Comparison of ENCODE assay signal across 8 cellular contexts in the genomic region with DNA sequence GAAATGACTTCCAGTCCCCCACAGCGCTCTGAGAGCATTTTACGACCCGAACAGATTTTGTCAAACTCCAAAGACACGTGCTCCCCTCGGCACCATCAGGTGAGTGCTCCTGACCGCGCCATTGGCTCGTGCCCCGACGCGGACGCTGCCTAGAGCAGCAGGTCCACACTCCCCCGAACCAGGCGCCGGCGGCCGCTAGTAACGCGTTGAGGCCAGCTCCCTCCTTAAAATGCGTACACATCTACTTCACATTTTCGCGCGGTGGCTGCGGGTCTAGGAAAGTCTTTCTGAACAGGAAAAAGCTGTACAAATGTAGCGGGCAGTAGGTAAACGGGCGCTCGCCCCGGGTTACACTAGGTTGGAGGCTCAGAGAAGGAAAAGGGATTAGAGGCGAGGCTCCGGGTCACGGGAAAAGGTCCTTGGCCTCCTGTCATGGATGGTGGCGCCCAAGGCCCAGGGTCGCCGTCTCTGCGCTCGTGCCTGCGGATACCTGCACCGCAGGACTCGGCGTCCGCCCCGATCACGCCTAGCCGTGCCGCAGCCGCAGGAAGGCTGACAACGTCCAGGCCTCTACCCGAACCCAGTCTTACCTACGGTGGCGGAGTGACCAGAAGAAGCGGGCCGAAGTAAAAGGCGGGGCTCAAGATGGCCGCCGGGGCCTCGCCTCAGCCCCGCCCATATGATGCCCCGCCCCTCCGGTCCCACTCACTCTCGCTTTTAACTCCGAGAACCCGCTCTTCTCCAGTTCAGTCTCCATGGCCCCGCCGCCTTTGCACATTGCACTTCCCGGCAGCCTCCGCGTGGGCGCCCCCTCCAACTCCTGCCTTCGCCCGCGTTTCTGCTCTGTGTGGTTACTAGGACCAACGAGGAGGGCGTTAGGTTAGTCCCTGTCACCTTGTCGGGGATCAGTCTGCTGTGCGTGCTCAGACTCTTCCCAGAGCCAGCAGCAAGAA. TPM values are rescaled to one million over a fixed set of nuclear protein-coding genes. Genes with fewer than 3 reads are reported as not detected.
DNase-seq lines count a peak whose midpoint lies in the region; ATAC-seq lines count a peak whose summit lies in the region.

A gene with protein sequence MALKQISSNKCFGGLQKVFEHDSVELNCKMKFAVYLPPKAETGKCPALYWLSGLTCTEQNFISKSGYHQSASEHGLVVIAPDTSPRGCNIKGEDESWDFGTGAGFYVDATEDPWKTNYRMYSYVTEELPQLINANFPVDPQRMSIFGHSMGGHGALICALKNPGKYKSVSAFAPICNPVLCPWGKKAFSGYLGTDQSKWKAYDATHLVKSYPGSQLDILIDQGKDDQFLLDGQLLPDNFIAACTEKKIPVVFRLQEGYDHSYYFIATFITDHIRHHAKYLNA (minus strand): TSS at position 647 of the 953 bp plus-strand sequence. CDS start 5,748 bp downstream, outside the sequence.

- H3K4me1 ChIP-seq in CD4-positive, CD25-positive, alpha-beta regulatory T cell (ENCODE audit: control insufficient read depth, insufficient read depth, low read length, poor library complexity, severe bottlenecking) = peaks cover 17% of the 10 kb centered on the region

- H3K9me3 Mint-ChIP-seq in CD4-positive, CD25-positive, alpha-beta regulatory T cell = peaks cover 0 to 2% (median 0%) of the 10 kb centered on the region in 7 donors
- H3K9me3 Mint-ChIP-seq in activated CD8-positive, alpha-beta T cell treated with anti-CD3 and anti-CD28 coated beads, Interleukin-2, amount 10 ng/mL, durations not matched to agents 7 days and 5 days (ENCODE audit: insufficient read depth) = no peaks in the 10 kb centered on the region

- POLR2A ChIA-PET in activated CD8-positive, alpha-beta T cell treated with anti-CD3 and anti-CD28 coated beads, Interleukin-2, amount 10 ng/mL, durations not matched to agents 7 days and 5 days (lab: Charles Lee) = interaction anchor here (0.6 to 0.7 kb wide), 3 partner anchors 11 to 222 kb away, joined by 3 to 4 read pairs (median 3); no protein-coding TSS in a partner anchor

- H3K4me3 ChIP-seq in CD4-positive, CD25-positive, alpha-beta regulatory T cell (ENCODE audit: low read depth, low read length) = peak within 1 kb of the TSS; percentile 81

- peak within 1 kb of the TSS; percentile 71 for H3K27ac ChIP-seq in CD4-positive, CD25-positive, alpha-beta regulatory T cell (ENCODE audit: insufficient read depth, low read length, poor library complexity, severe bottlenecking)

- H3K27me3 ChIP-seq in CD4-positive, CD25-positive, alpha-beta regulatory T cell (ENCODE audit: control insufficient read depth, insufficient read depth, low read length) = no peaks in the 10 kb centered on the region

- CTCF ChIA-PET in activated CD8-positive, alpha-beta T cell treated with anti-CD3 and anti-CD28 coated beads, Interleukin-2, amount 10 ng/mL, durations not matched to agents 7 days and 5 days (lab: Charles Lee) = interaction anchor here (1.1 to 1.5 kb wide), 3 partner anchors 16 to 96 kb away, joined by 3 read pairs; no protein-coding TSS in a partner anchor

- no peaks in the 10 kb centered on the region for H3K36me3 Mint-ChIP-seq in CD4-positive, CD25-positive, alpha-beta regulatory T cell
- H3K36me3 Mint-ChIP-seq in activated CD8-positive, alpha-beta T cell treated with anti-CD3 and anti-CD28 coated beads, Interleukin-2, amount 10 ng/mL, durations not matched to agents 7 days and 5 days (ENCODE audit: low read depth) = peaks cover 18% of the 10 kb centered on the region

- H3K4me3 Mint-ChIP-seq in CD4-positive, CD25-positive, alpha-beta regulatory T cell = peak within 1 kb of the TSS; percentile 92 to 98 (median 96)
- H3K4me3 Mint-ChIP-seq in activated CD8-positive, alpha-beta T cell treated with anti-CD3 and anti-CD28 coated beads, Interleukin-2, amount 10 ng/mL, durations not matched to agents 7 days and 5 days = peak within 1 kb of the TSS; percentile 89

- peaks cover 22 to 48% (median 37%) of the 10 kb centered on the region in 4 donors for H3K4me1 Mint-ChIP-seq in CD4-positive, CD25-positive, alpha-beta regulatory T cell
- peaks cover 36% of the 10 kb centered on the region for H3K4me1 Mint-ChIP-seq in activated CD8-positive, alpha-beta T cell treated with anti-CD3 and anti-CD28 coated beads, Interleukin-2, amount 10 ng/mL, durations not matched to agents 7 days and 5 days (ENCODE audit: low read depth)

- H3K36me3 ChIP-seq in CD4-positive, CD25-positive, alpha-beta regulatory T cell (ENCODE audit: control insufficient read depth, insufficient read depth, low read length) = no peaks in the 10 kb centered on the region

- peak within 1 kb of the TSS; percentile 94 to 99 (median 98) for H3K27ac Mint-ChIP-seq in CD4-positive, CD25-positive, alpha-beta regulatory T cell
- H3K27ac Mint-ChIP-seq in activated CD8-positive, alpha-beta T cell treated with anti-CD3 and anti-CD28 coated beads, Interleukin-2, amount 10 ng/mL, durations not matched to agents 7 days and 5 days = peak within 1 kb of the TSS; percentile 95

- H3K9me3 ChIP-seq in CD4-positive, CD25-positive, alpha-beta regulatory T cell (ENCODE audit: control insufficient read depth in 2 of 2, low read length in 2 of 2) = no peaks in the 10 kb centered on the region

- peaks cover 9% of the 10 kb centered on the region for H3K27me3 Mint-ChIP-seq in CD4-positive, CD25-positive, alpha-beta regulatory T cell
- peaks cover 5% of the 10 kb centered on the region for H3K27me3 Mint-ChIP-seq in activated CD8-positive, alpha-beta T cell treated with anti-CD3 and anti-CD28 coated beads, Interleukin-2, amount 10 ng/mL, durations not matched to agents 7 days and 5 days (ENCODE audit: low read depth)

- ATAC-seq in CD4-positive, CD25-positive, alpha-beta regulatory T cell (ENCODE audit: low read depth in 2 of 2) = peak; percentile 86 to 88
- ATAC-seq in GM19438 (IDR thresholded peaks at IDR 0.05; ENCODE audit: low read depth, unreplicated experiment) (peak; percentile 89), HG03575 (IDR thresholded peaks at IDR 0.05; ENCODE audit: extremely low read depth, insufficient number of reproducible peaks, low FRiP score, unreplicated experiment) (peak; percentile 50)
- ATAC-seq in activated CD8-positive, alpha-beta T cell treated with anti-CD3 and anti-CD28 coated beads, Interleukin-2, amount 10 ng/mL, durations not matched to agents 7 days and 5 days = peak; percentile 94

- peak; percentile 80 to 91 (median 81) for DNase-seq in CD4-positive, CD25-positive, alpha-beta regulatory T cell
- DNase-seq in NCI-H82 treated with DMSO at 0.1 percent for 48 hours (lab: John Stamatoyannopoulos, UW; ENCODE audit: unreplicated experiment) (peak; percentile 97), lung microvascular endothelial cell (ENCODE audit: low read depth in 2 of 2) (peak; percentile 81 to 87)
- DNase-seq in activated CD8-positive, alpha-beta T cell treated with anti-CD3 and anti-CD28 coated beads, Interleukin-2, amount 10 ng/mL, durations not matched to agents 7 days and 5 days = peak; percentile 94
- peak; percentile 84 for DNase-seq in effector CD8-positive, alpha-beta T cell (lab: John Stamatoyannopoulos, UW)
- peak; percentile 86 to 96 (median 87) for DNase-seq in stimulated activated CD4-positive, alpha-beta T cell treated with anti-CD3 and anti-CD28 coated beads, TNF-alpha, amount 100 ng/mL, for 48 hours (ENCODE audit: low read depth in 3 of 3)

RNA-seq across cellular contexts. Expression of the gene that starts here (rescaled TPM):
- 30.1 TPM for total RNA-seq in CD4-positive, CD25-positive, alpha-beta regulatory T cell
- 100 to 1,000 TPM; 125 to 141 (median 134) TPM for polyA plus RNA-seq in CD4-positive, CD25-positive, alpha-beta regulatory T cell
- total RNA-seq in activated CD8-positive, alpha-beta T cell treated with anti-CD3 and anti-CD28 coated beads, Interleukin-2, amount 10 ng/mL, durations not matched to agents 7 days and 5 days = 100 to 1,000 TPM in 1 of 2 experiments, 10 to 100 TPM in 1; 99.9 to 111 TPM
- total RNA-seq in lung microvascular endothelial cell = 63.2 and 65.1 TPM in 2 replicates

Comparison
In these comparisons a context has a peak if more than half of its experiments do, and no peak if none do; other contexts are left out.
1. Peak in every context shown above with its lines: DNase-seq, ATAC-seq, H3K4me3 ChIP-seq and H3K27ac ChIP-seq.